In genomic region chr5:109898547-109899544, GRCh38 we compare ENCODE assay signal across 14 cellular contexts.
"Had no signal": no experiment of that assay in that cellular context is flagged by ENCODE, and none has a peak within 500 bp of the region (broad histone marks: within the 10 kb centered on the region; RNA-seq: fewer than 3 reads in every experiment).

No MANE protein-coding gene starts in this region.

- H3K4me1 Mint-ChIP-seq: activated CD4-positive, alpha-beta T cell treated with anti-CD3 and anti-CD28 coated beads, Interleukin-2, amount 10 ng/mL, durations not matched to agents 24 days and 14 days; activated naive CD8-positive, alpha-beta T cell treated with anti-CD3 and anti-CD28 coated beads, Interleukin-2, amount 10 ng/mL, durations not matched to agents 7 days and 5 days had no signal

- H3K27ac ChIP-seq: right atrium auricular region, suprapubic skin, upper lobe of right lung had no signal

- H3K4me3 ChIP-seq: lung, right atrium auricular region, smooth muscle cell, suprapubic skin, upper lobe of right lung had no signal

- H3K27ac Mint-ChIP-seq: activated CD4-positive, alpha-beta T cell treated with anti-CD3 and anti-CD28 coated beads, Interleukin-2, amount 10 ng/mL, durations not matched to agents 24 days and 14 days; activated naive CD8-positive, alpha-beta T cell treated with anti-CD3 and anti-CD28 coated beads, Interleukin-2, amount 10 ng/mL, durations not matched to agents 7 days and 5 days; activated T-helper 1 cell treated with anti-CD3 and anti-CD28 coated beads, Interleukin-12 subunit alpha, Interleukin-12 subunit beta, Interleukin-2, Interleukin-4 antibody, amounts not matched to agents 30 ng/mL and 10 ng/mL and 1 ng/mL, durations not matched to agents 14 hours and 24 hours and 36 hours; stimulated activated naive CD8-positive, alpha-beta T cell treated with anti-CD3 and anti-CD28 coated beads, Interleukin-15, Interleukin-2, amounts not matched to agents 100 ng/mL and 50 ng/mL, for 24 hours had no signal

- DNase-seq: activated CD4-positive, alpha-beta T cell treated with anti-CD3 and anti-CD28 coated beads, Interleukin-2, amount 10 ng/mL, durations not matched to agents 24 days and 14 days; activated CD4-positive, CD25-positive, alpha-beta regulatory T cell; activated CD8-positive, alpha-beta memory T cell treated with anti-CD3 and anti-CD28 coated beads, Interleukin-2, amount 50 U/mL, for 48 hours; activated naive CD8-positive, alpha-beta T cell treated with anti-CD3 and anti-CD28 coated beads, Interleukin-2, amount 10 ng/mL, durations not matched to agents 7 days and 5 days; naive thymus-derived CD4-positive, alpha-beta T cell; occipital lobe; T-helper 2 cell; upper lobe of right lung had no signal

- H3K36me3 Mint-ChIP-seq: activated naive CD8-positive, alpha-beta T cell treated with anti-CD3 and anti-CD28 coated beads, Interleukin-2, amount 10 ng/mL, durations not matched to agents 7 days and 5 days; naive thymus-derived CD4-positive, alpha-beta T cell had no signal

- ATAC-seq: naive thymus-derived CD4-positive, alpha-beta T cell; upper lobe of right lung had no signal

- H3K27me3 ChIP-seq: right atrium auricular region, suprapubic skin, upper lobe of right lung had no signal

- H3K9me3 Mint-ChIP-seq: stimulated activated naive CD8-positive, alpha-beta T cell treated with anti-CD3 and anti-CD28 coated beads, Interleukin-15, Interleukin-2, amounts not matched to agents 100 ng/mL and 50 ng/mL, for 24 hours had no signal

- H3K4me2 ChIP-seq: smooth muscle cell had no signal

- H3K4me3 Mint-ChIP-seq: activated CD4-positive, alpha-beta T cell treated with anti-CD3 and anti-CD28 coated beads, Interleukin-2, amount 10 ng/mL, durations not matched to agents 24 days and 14 days; activated naive CD8-positive, alpha-beta T cell treated with anti-CD3 and anti-CD28 coated beads, Interleukin-2, amount 10 ng/mL, durations not matched to agents 7 days and 5 days; activated T-helper 1 cell treated with anti-CD3 and anti-CD28 coated beads, Interleukin-12 subunit alpha, Interleukin-12 subunit beta, Interleukin-2, Interleukin-4 antibody, amounts not matched to agents 30 ng/mL and 10 ng/mL and 1 ng/mL, durations not matched to agents 14 hours and 24 hours and 36 hours; naive thymus-derived CD4-positive, alpha-beta T cell; stimulated activated naive CD8-positive, alpha-beta T cell treated with anti-CD3 and anti-CD28 coated beads, Interleukin-15, Interleukin-2, amounts not matched to agents 100 ng/mL and 50 ng/mL, for 24 hours had no signal

- H3K27me3 Mint-ChIP-seq: activated CD4-positive, alpha-beta T cell treated with anti-CD3 and anti-CD28 coated beads, Interleukin-2, amount 10 ng/mL, durations not matched to agents 24 days and 14 days; activated naive CD8-positive, alpha-beta T cell treated with anti-CD3 and anti-CD28 coated beads, Interleukin-2, amount 10 ng/mL, durations not matched to agents 7 days and 5 days; stimulated activated naive CD8-positive, alpha-beta T cell treated with anti-CD3 and anti-CD28 coated beads, Interleukin-15, Interleukin-2, amounts not matched to agents 100 ng/mL and 50 ng/mL, for 24 hours had no signal

- H3K4me1 ChIP-seq: right atrium auricular region, suprapubic skin, upper lobe of right lung had no signal

- H3K36me3 ChIP-seq: right atrium auricular region, suprapubic skin, upper lobe of right lung had no signal

- H3K9me3 ChIP-seq: right atrium auricular region, suprapubic skin, upper lobe of right lung had no signal
